ENCODE assay signal across 26 cellular contexts in the genomic region with DNA sequence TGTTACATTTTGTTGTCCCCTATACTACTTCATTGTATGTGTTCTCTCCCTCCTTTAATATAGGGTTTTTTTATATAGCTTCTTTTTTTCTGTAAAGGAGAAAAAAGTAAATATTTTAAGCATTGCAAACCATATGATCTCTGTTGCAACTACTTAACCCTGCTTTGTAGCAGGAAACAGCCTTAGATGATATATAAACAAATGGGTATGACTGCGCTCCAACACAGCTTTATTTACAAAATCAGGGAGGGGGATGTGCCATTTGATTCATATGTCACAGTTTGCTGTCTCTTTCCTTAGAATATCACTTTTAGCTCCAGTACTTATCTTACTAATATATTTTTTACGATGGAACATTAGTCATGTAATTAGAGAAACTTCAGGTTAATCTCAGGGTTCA.
DNase-seq lines count a peak whose midpoint lies in the region; ATAC-seq and TF ChIP-seq lines count a peak whose summit lies in the region.
"Had no signal": no experiment of that assay in that cellular context is flagged by ENCODE, and none has a peak within 500 bp of the region (broad histone marks: within the 10 kb centered on the region; RNA-seq: fewer than 3 reads in every experiment).

No MANE protein-coding gene starts in this region.

- H3K14ac ChIP-seq in IMR-90 (replicated peaks; ENCODE audit: low read depth, low read length), result peak overlapping the region; percentile 79; the same call in 1 of the 2 replicates

- no peak overlapping the region for H2AK9ac ChIP-seq in IMR-90 (replicated peaks; ENCODE audit: low read depth, low read length, poor library complexity)

- H3K4me3 Mint-ChIP-seq in activated T-cell treated with anti-CD3 and anti-CD28 coated beads, Interleukin-2, amount 50 U/mL, for 72 hours, result no peak overlapping the region
- no peak overlapping the region for H3K4me3 Mint-ChIP-seq in type B pancreatic cell
- H3K4me3 Mint-ChIP-seq: activated CD8-positive, alpha-beta T cell treated with anti-CD3 and anti-CD28 coated beads, Interleukin-2, amount 10 ng/mL, durations not matched to agents 7 days and 5 days; CD14-positive monocyte; central memory CD8-positive, alpha-beta T cell; naive thymus-derived CD4-positive, alpha-beta T cell had no signal

- H3K27ac Mint-ChIP-seq in activated T-cell treated with anti-CD3 and anti-CD28 coated beads, Interleukin-2, amount 50 U/mL, for 72 hours, result no peak overlapping the region
- no peak overlapping the region for H3K27ac Mint-ChIP-seq in type B pancreatic cell
- H3K27ac Mint-ChIP-seq: activated CD8-positive, alpha-beta T cell treated with anti-CD3 and anti-CD28 coated beads, Interleukin-2, amount 10 ng/mL, durations not matched to agents 7 days and 5 days; CD14-positive monocyte; naive thymus-derived CD4-positive, alpha-beta T cell had no signal

- no peak overlapping the region for H4K5ac ChIP-seq in IMR-90 (ENCODE audit: low read depth, low read length)

- peaks cover 0 to 1% of the 10 kb centered on the region in 2 donors for H3K9me3 Mint-ChIP-seq in activated T-cell treated with anti-CD3 and anti-CD28 coated beads, Interleukin-2, amount 50 U/mL, for 72 hours
- no peaks in the 10 kb centered on the region for H3K9me3 Mint-ChIP-seq in type B pancreatic cell

- H4K8ac ChIP-seq in IMR-90 (ENCODE audit: low read depth in 2 of 2, low read length in 2 of 2), result peak overlapping the region; percentile 39 to 93; a peak in 3 of 4 replicates

- no peak for TF ChIP-seq CTCF in IMR-90 (conservative IDR thresholded peaks at IDR 0.05; ENCODE audit: low read depth, low read length)
- TF ChIP-seq CTCF in choroid plexus epithelial cell (conservative IDR thresholded peaks at IDR 0.05; ENCODE audit: low read depth, low read length), result no peak
- TF ChIP-seq CTCF in type B pancreatic cell (conservative IDR thresholded peaks at IDR 0.05), result no peak

- intact Hi-C loops in IMR-90 (cut with micrococcal nuclease), result no loop called here

- H3K4me1 ChIP-seq in IMR-90 (ENCODE audit: control insufficient read depth, insufficient read depth, low read length), result peaks cover 9% of the 10 kb centered on the region
- H3K4me1 ChIP-seq: HAP-1, upper lobe of right lung had no signal

- peak overlapping the region; percentile 99 for H3K56ac ChIP-seq in IMR-90 (ENCODE audit: extremely low read depth, insufficient read depth, low read length)

- in situ Hi-C loops in IMR-90 (cut with MboI; ENCODE audit: low sequenced_read_pairs), result no loop called here

- no peak overlapping the region for H2AFZ ChIP-seq in IMR-90 (replicated peaks; ENCODE audit: low read length, poor library complexity)

- peak overlapping the region; percentile 97 for H2BK20ac ChIP-seq in IMR-90 (ENCODE audit: low read depth, low read length)

- DNase-seq in AG08396 (ENCODE audit: low spot score) (peak; percentile 46), IMR-90 (peak; percentile 92), choroid plexus epithelial cell (ENCODE audit: low read depth) (peak; percentile 87), left kidney (ENCODE audit: low read depth, low spot score) (peak; percentile 4), type B pancreatic cell (ENCODE audit: extremely low spot score, unreplicated experiment) (no peak)
- no peak for DNase-seq in activated T-cell treated with anti-CD3 and anti-CD28 coated beads, Interleukin-2, amount 50 U/mL, for 72 hours
- no peak for DNase-seq in stimulated activated CD4-positive, alpha-beta T cell treated with anti-CD3 and anti-CD28 coated beads, Interleukin-2, amount 100 ng/mL, for 48 hours
- DNase-seq: ACHN; activated CD4-positive, CD25-positive, alpha-beta regulatory T cell; activated CD8-positive, alpha-beta T cell treated with anti-CD3 and anti-CD28 coated beads, Interleukin-2, amount 10 ng/mL, durations not matched to agents 7 days and 5 days; activated naive CD4-positive, alpha-beta T cell treated with Interleukin-2 at 50 U/mL for 16 hours; activated T-cell treated with anti-CD3 and anti-CD28 coated beads, Interleukin-2, amount 50 U/mL, for 1 hour; glutamatergic neuron; KBM-7; left colon; naive thymus-derived CD4-positive, alpha-beta T cell; NCI-H1694; NCI-H2171 treated with DMSO at 0.1 percent for 48 hours; NCI-H526 treated with DMSO at 0.1 percent for 48 hours; RPMI8226; T1000; upper lobe of right lung had no signal

- H3K23ac ChIP-seq in IMR-90 (ENCODE audit: low read depth, low read length), result peak overlapping the region; percentile 96; the same call in 1 of the 2 replicates

- dilution Hi-C loops in IMR-90 (cut with HindIII; ENCODE audit: low sequenced_read_pairs, unreplicated experiment), result no loop called here

- H2BK15ac ChIP-seq in IMR-90 (ENCODE audit: low read depth, low read length), result peak overlapping the region; percentile 45; the same call in 1 of the 3 replicates

- no peaks in the 10 kb centered on the region for H3K9me1 ChIP-seq in IMR-90 (ENCODE audit: insufficient read depth, low read length)

- peak overlapping the region; percentile 100 for H2BK5ac ChIP-seq in IMR-90 (ENCODE audit: low read depth, low read length, poor library complexity, severe bottlenecking)

- TF ChIP-seq POLR2A in IMR-90 (IDR thresholded peaks at IDR 0.05; ENCODE audit: low read depth, low read length), result no peak

- peak; percentile 70 for ATAC-seq in IMR-90 (ENCODE audit: low read depth)
- ATAC-seq in activated T-cell treated with anti-CD3 and anti-CD28 coated beads, Interleukin-2, amount 50 U/mL, for 72 hours (replicated peaks in 1 of 2), result no peak
- ATAC-seq in HG03196 (IDR thresholded peaks at IDR 0.05; ENCODE audit: unreplicated experiment), result no peak
- ATAC-seq: activated CD8-positive, alpha-beta T cell treated with anti-CD3 and anti-CD28 coated beads, Interleukin-2, amount 10 ng/mL, durations not matched to agents 7 days and 5 days; left colon; naive thymus-derived CD4-positive, alpha-beta T cell; upper lobe of right lung had no signal

- H3K18ac ChIP-seq in IMR-90 (ENCODE audit: low read depth, low read length), result peak overlapping the region; percentile 84; the same call in 1 of the 2 replicates

- H2AK5ac ChIP-seq in IMR-90 (ENCODE audit: low read depth, low read length), result peak overlapping the region; percentile 88; the same call in 1 of the 2 replicates

- H4K91ac ChIP-seq in IMR-90 (ENCODE audit: insufficient read depth, low read depth, low read length), result peak overlapping the region; percentile 84

- no peaks in the 10 kb centered on the region for H3K27me3 ChIP-seq in IMR-90 (ENCODE audit: control insufficient read depth, insufficient read depth, low read length)
- H3K27me3 ChIP-seq: upper lobe of right lung had no signal

- peak overlapping the region; percentile 59; the same call in 1 of the 2 replicates for H3K9ac ChIP-seq in IMR-90 (ENCODE audit: low read depth, low read length)

- H3K4me3 ChIP-seq in IMR-90 (ENCODE audit: insufficient read depth, low read depth, low read length), result no peak overlapping the region
- H3K4me3 ChIP-seq in choroid plexus epithelial cell (ENCODE audit: low read depth, low read length), result no peak overlapping the region
- H3K4me3 ChIP-seq: HAP-1, upper lobe of right lung had no signal

- H3K27me3 Mint-ChIP-seq in activated T-cell treated with anti-CD3 and anti-CD28 coated beads, Interleukin-2, amount 50 U/mL, for 72 hours (ENCODE audit: low read depth), result no peaks in the 10 kb centered on the region
- no peaks in the 10 kb centered on the region for H3K27me3 Mint-ChIP-seq in type B pancreatic cell
- H3K27me3 Mint-ChIP-seq: central memory CD8-positive, alpha-beta T cell; naive thymus-derived CD4-positive, alpha-beta T cell had no signal

- H3K79me1 ChIP-seq in IMR-90 (ENCODE audit: low read depth in 1 of 2, low read length in 2 of 2), result no peaks in the 10 kb centered on the region

- no peak for TF ChIP-seq RAD21 in IMR-90 (IDR thresholded peaks at IDR 0.05; ENCODE audit: low read length)

- peak overlapping the region; percentile 86; the same call in 1 of the 2 replicates for H3K4ac ChIP-seq in IMR-90 (ENCODE audit: low read depth, low read length)

- POLR2A ChIA-PET in IMR-90 (lab: Charles Lee; ENCODE audit: unreplicated experiment), result no interaction called here

- no TSS peak for BruUV-seq in IMR-90 (replicated peaks; lab: Mats Ljungman, UMichigan)

- H3K4me2 ChIP-seq in IMR-90 (ENCODE audit: low read depth, low read length), result no peak overlapping the region; the same call in 1 of the 2 replicates

- WGBS in IMR-90 (ENCODE audit: extremely low coverage in 2 of 2, insufficient read length in 1 of 2), 2 experiments, result no CpG with 5 or more reads among the region's 2 CpGs

- H3K4me1 Mint-ChIP-seq in activated T-cell treated with anti-CD3 and anti-CD28 coated beads, Interleukin-2, amount 50 U/mL, for 72 hours (ENCODE audit: low read depth), result peaks cover 8% of the 10 kb centered on the region
- H3K4me1 Mint-ChIP-seq in type B pancreatic cell (ENCODE audit: unreplicated experiment), result peaks cover 3% of the 10 kb centered on the region
- H3K4me1 Mint-ChIP-seq: CD14-positive monocyte; central memory CD8-positive, alpha-beta T cell had no signal

- CTCF ChIA-PET in IMR-90 (lab: Yijun Ruan, JAX), result interaction anchor here (0.5 to 0.6 kb wide), 2 partner anchors 20 to 77 kb away, joined by 3 to 9 read pairs; no protein-coding TSS in a partner anchor

- H3K36me3 Mint-ChIP-seq in activated T-cell treated with anti-CD3 and anti-CD28 coated beads, Interleukin-2, amount 50 U/mL, for 72 hours (ENCODE audit: insufficient read depth in 2 of 2), result peaks cover 0 to 1% of the 10 kb centered on the region in 2 donors
- no peaks in the 10 kb centered on the region for H3K36me3 Mint-ChIP-seq in type B pancreatic cell
- H3K36me3 Mint-ChIP-seq: CD14-positive monocyte had no signal

- H4K20me1 ChIP-seq in IMR-90 (ENCODE audit: insufficient read depth, low read length), result no peaks in the 10 kb centered on the region

- H3K27ac ChIP-seq in IMR-90 (ENCODE audit: insufficient read depth, low read length), result peak overlapping the region; percentile 60
- H3K27ac ChIP-seq: upper lobe of right lung had no signal

- no peaks in the 10 kb centered on the region for H3K36me3 ChIP-seq in IMR-90 (ENCODE audit: control insufficient read depth, insufficient read depth, low read length)
- H3K36me3 ChIP-seq: HAP-1, upper lobe of right lung had no signal

- H3K9me3 ChIP-seq in IMR-90 (ENCODE audit: control insufficient read depth, insufficient read depth, low read length), result no peaks in the 10 kb centered on the region
- H3K9me3 ChIP-seq: HAP-1, upper lobe of right lung had no signal

- peak overlapping the region; percentile 100 for H2BK120ac ChIP-seq in IMR-90 (ENCODE audit: low read depth, low read length)

TF ChIP-seq in IMR-90, 13 proteins besides CTCF, POLR2A, EP300 and RAD21 (continues in another document):
- TF ChIP-seq RFX5 (IDR thresholded peaks at IDR 0.05; ENCODE audit: low read depth, low read length), result no peak
- peak; percentile 51 for TF ChIP-seq BHLHE40 (IDR thresholded peaks at IDR 0.05; ENCODE audit: low read depth, low read length)
- no peak for TF ChIP-seq CHD1 (IDR thresholded peaks at IDR 0.05; ENCODE audit: low read depth, low read length)

Comparison
In these comparisons a context has a peak if more than half of its experiments do, and no peak if none do; other contexts are left out.
1. DNase-seq: peak in AG08396 (single experiment), IMR-90 (single experiment), choroid plexus epithelial cell (single experiment) and left kidney (single experiment); none in activated T-cell treated with anti-CD3 and anti-CD28 coated beads, Interleukin-2, amount 50 U/mL, for 72 hours (0 of 2), type B pancreatic cell (single experiment) and stimulated activated CD4-positive, alpha-beta T cell treated with anti-CD3 and anti-CD28 coated beads, Interleukin-2, amount 100 ng/mL, for 48 hours (0 of 2).